1 cellular context compared by ENCODE assay signal in the genomic region with DNA sequence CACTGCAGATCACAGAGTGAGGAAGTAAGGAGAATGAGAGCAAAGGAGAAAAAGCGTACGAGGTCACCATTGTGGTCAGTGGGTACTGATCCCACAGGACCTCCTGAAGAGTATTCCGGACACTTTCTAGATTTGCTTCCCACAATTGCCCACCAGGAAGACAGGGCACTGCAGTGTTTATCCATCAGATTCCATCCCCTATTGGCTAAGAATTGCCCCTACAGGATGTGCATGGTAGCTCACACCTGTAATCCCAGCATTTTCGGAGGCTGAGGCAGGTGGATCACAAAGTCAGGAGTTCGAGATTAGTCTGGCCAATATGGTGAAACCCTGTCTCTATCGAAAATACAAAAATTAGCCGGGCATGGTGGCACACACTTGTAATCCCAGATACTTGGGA.
TF ChIP-seq lines count a peak whose summit lies in the region.

No MANE protein-coding gene starts in this region.

TF ChIP-seq in HepG2, 621 proteins besides CTCF, POLR2A, EP300 and RAD21 (continued from another document):
- TF ChIP-seq CSRNP2 (CRISPR knock-in tag; conservative IDR thresholded peaks at IDR 0.05; ENCODE audit: low read depth) (no peak), ZSCAN20 (CRISPR knock-in tag; IDR thresholded peaks at IDR 0.05; ENCODE audit: borderline replicate concordance) (no peak), MIER2 (CRISPR knock-in tag; IDR thresholded peaks at IDR 0.05) (no peak), TBX3 (IDR thresholded peaks at IDR 0.05; ENCODE audit: borderline replicate concordance) (no peak), ZNF292 (CRISPR knock-in tag; IDR thresholded peaks at IDR 0.05; ENCODE audit: borderline replicate concordance, low read depth) (no peak), ZNF577 (CRISPR knock-in tag; IDR thresholded peaks at IDR 0.05; ENCODE audit: borderline replicate concordance, low read depth) (no peak), ZFX (CRISPR knock-in tag; IDR thresholded peaks at IDR 0.05; ENCODE audit: low read depth) (no peak), ZNF407 (CRISPR knock-in tag; IDR thresholded peaks at IDR 0.05; ENCODE audit: not compliant biosample characterization) (no peak)
- TF ChIP-seq, protein P1, sequence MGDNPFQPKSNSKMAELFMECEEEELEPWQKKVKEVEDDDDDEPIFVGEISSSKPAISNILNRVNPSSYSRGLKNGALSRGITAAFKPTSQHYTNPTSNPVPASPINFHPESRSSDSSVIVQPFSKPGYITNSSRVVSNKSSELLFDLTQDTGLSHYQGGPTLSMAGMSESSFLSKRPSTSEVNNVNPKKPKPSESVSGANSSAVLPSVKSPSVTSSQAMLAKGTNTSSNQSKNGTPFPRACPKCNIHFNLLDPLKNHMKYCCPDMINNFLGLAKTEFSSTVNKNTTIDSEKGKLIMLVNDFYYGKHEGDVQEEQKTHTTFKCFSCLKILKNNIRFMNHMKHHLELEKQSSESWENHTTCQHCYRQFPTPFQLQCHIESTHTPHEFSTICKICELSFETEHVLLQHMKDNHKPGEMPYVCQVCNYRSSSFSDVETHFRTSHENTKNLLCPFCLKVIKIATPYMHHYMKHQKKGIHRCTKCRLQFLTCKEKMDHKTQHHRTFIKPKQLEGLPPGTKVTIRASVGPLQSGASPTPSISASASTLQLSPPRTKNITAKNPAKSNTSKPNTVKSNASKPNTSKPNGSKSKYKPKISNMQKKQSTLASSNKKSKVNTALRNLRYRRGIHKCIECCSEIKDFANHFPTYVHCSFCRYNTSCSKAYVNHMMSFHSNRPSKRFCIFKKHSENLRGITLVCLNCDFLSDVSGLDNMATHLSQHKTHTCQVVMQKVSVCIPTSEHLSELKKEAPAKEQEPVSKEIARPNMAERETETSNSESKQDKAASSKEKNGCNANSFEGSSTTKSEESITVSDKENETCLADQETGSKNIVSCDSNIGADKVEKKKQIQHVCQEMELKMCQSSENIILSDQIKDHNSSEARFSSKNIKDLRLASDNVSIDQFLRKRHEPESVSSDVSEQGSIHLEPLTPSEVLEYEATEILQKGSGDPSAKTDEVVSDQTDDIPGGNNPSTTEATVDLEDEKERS (CRISPR knock-in tag; IDR thresholded peaks at IDR 0.05), result no peak
- TF ChIP-seq, protein P2, sequence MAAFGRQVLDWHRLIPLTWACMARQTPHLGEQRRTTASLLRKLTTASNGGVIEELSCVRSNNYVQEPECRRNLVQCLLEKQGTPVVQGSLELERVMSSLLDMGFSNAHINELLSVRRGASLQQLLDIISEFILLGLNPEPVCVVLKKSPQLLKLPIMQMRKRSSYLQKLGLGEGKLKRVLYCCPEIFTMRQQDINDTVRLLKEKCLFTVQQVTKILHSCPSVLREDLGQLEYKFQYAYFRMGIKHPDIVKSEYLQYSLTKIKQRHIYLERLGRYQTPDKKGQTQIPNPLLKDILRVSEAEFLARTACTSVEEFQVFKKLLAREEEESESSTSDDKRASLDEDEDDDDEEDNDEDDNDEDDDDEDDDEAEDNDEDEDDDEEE (CRISPR knock-in tag; IDR thresholded peaks at IDR 0.05), result no peak
